ENCODE assay signal across 11 cellular contexts in genomic region chr14:38065101-38065762, GRCh38.
A peak's percentile ranks its signal among the peaks of the same experiment; 100 is the strongest.
DNase-seq lines count a peak whose midpoint lies in the region; ATAC-seq lines count a peak whose summit lies in the region.
"Had no signal": no experiment of that assay in that cellular context is flagged by ENCODE, and none has a peak within 500 bp of the region (broad histone marks: within the 10 kb centered on the region; RNA-seq: fewer than 3 reads in every experiment).

No MANE protein-coding gene starts in this region.

- DNase-seq in T-helper 22 cell (ENCODE audit: low read depth): peak; percentile 67
- peak; percentile 33 for DNase-seq in activated naive CD4-positive, alpha-beta T cell treated with anti-CD3 and anti-CD28 coated beads, Interleukin-2, amount 50 U/mL, for 16 hours
- DNase-seq in stimulated activated CD4-positive, alpha-beta T cell treated with anti-CD3 and anti-CD28 coated beads, Interleukin-4, amount 100 ng/mL, for 4 hours: peak; percentile 5 to 55
- DNase-seq in OCI-M2 (lab: John Stamatoyannopoulos, UW; ENCODE audit: unreplicated experiment): no peak
- DNase-seq in epidermal melanocyte (ENCODE audit: insufficient read length, low spot score): no peak
- DNase-seq in islet precursor cell: no peak
- DNase-seq: EL, head of caudate nucleus, KG1 had no signal

- ATAC-seq in GM19463 (IDR thresholded peaks at IDR 0.05; ENCODE audit: unreplicated experiment) (peak; percentile 80), HG02840 (IDR thresholded peaks at IDR 0.05; ENCODE audit: low FRiP score, unreplicated experiment) (no peak)

Comparison
In these comparisons a context has a peak if more than half of its experiments do, and no peak if none do; other contexts are left out.
1. DNase-seq: peak in T-helper 22 cell (single experiment), activated naive CD4-positive, alpha-beta T cell treated with anti-CD3 and anti-CD28 coated beads, Interleukin-2, amount 50 U/mL, for 16 hours (single experiment) and stimulated activated CD4-positive, alpha-beta T cell treated with anti-CD3 and anti-CD28 coated beads, Interleukin-4, amount 100 ng/mL, for 4 hours (2 of 2); none in OCI-M2 (single experiment), epidermal melanocyte (single experiment) and islet precursor cell (single experiment).